1 cellular context compared by ENCODE assay signal in the genomic region with DNA sequence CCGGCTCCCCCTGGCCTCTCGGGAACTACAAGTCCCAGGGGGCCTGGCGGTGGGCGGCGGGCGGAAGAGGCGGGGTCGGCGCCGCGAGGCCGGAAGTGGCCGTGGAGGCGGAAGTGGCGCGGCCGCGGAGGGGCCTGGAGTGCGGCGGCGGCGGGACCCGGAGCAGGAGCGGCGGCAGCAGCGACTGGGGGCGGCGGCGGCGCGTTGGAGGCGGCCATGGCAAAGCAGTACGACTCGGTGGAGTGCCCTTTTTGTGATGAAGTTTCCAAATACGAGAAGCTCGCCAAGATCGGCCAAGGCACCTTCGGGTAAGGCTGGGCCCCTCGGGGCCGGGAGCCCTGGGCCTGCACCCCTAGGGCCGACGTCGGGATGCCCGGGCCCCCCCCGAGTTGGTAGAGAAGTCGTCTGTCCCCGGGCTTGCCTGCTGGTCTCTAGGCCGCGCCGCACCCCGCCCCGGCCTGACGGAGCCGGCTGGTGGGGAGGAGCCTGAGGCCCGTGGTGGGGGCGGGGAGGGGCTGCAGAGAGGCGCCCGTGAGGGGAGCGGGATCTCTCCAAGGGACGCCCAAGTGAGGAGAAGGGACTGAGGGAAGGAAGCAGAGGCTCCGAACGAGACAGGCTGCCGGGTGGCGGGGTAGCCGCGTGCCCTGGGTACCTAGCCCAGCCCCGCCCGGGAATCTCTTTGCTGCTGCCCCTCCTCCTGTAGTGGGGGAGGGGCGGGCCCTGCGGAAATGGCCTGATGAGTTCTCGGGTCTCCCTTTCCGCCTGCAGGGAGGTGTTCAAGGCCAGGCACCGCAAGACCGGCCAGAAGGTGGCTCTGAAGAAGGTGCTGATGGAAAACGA.
TF ChIP-seq lines count a peak whose summit lies in the region.

TSS of gene CDK9 (plus strand) at position 102 of the 840 bp plus-strand sequence. CDS start at position 217, 115 bp downstream.

TF ChIP-seq in HEK293, 187 proteins besides CTCF, POLR2A, EP300 and RAD21 (continued from another document and continues in another):
- TF ChIP-seq TRIM28 (IDR thresholded peaks at IDR 0.05; ENCODE audit: borderline replicate concordance, low read length) = no peak
- TF ChIP-seq ZNF239 (tag by site-specific recombination; IDR thresholded peaks at IDR 0.05) = no peak
- TF ChIP-seq ZNF610 (tag by site-specific recombination; IDR thresholded peaks at IDR 0.05; ENCODE audit: borderline replicate concordance) = peak; percentile 81; the same call in 1 of the 2 replicates
- TF ChIP-seq ZBTB26 (tag by site-specific recombination; optimal IDR thresholded peaks at IDR 0.05) = peak; percentile 68
- TF ChIP-seq ZNF398 (tag by site-specific recombination; IDR thresholded peaks at IDR 0.05) = peak; percentile 72
- no peak for TF ChIP-seq ZNF510 (tag by site-specific recombination; IDR thresholded peaks at IDR 0.05; ENCODE audit: insufficient replicate concordance)
- no peak for TF ChIP-seq ZNF707 (tag by site-specific recombination; IDR thresholded peaks at IDR 0.05)
- no peak for TF ChIP-seq ZNF747 (tag by site-specific recombination; IDR thresholded peaks at IDR 0.05)
- TF ChIP-seq KLF16 (tag by site-specific recombination; IDR thresholded peaks at IDR 0.05) = peak; percentile 46
- TF ChIP-seq, protein P1, sequence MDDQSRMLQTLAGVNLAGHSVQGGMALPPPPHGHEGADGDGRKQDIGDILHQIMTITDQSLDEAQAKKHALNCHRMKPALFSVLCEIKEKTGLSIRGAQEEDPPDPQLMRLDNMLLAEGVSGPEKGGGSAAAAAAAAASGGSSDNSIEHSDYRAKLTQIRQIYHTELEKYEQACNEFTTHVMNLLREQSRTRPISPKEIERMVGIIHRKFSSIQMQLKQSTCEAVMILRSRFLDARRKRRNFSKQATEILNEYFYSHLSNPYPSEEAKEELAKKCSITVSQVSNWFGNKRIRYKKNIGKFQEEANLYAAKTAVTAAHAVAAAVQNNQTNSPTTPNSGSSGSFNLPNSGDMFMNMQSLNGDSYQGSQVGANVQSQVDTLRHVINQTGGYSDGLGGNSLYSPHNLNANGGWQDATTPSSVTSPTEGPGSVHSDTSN (CRISPR knock-in tag; IDR thresholded peaks at IDR 0.05) = peak; percentile 59
- peak; percentile 96 for TF ChIP-seq PRDM10 (tag by site-specific recombination; IDR thresholded peaks at IDR 0.05)
- no peak for TF ChIP-seq ZNF248 (tag by site-specific recombination; IDR thresholded peaks at IDR 0.05)
- peak; percentile 60; the same call in 1 of the 2 replicates for TF ChIP-seq SP7 (tag by site-specific recombination; IDR thresholded peaks at IDR 0.05)
- TF ChIP-seq, protein P2, sequence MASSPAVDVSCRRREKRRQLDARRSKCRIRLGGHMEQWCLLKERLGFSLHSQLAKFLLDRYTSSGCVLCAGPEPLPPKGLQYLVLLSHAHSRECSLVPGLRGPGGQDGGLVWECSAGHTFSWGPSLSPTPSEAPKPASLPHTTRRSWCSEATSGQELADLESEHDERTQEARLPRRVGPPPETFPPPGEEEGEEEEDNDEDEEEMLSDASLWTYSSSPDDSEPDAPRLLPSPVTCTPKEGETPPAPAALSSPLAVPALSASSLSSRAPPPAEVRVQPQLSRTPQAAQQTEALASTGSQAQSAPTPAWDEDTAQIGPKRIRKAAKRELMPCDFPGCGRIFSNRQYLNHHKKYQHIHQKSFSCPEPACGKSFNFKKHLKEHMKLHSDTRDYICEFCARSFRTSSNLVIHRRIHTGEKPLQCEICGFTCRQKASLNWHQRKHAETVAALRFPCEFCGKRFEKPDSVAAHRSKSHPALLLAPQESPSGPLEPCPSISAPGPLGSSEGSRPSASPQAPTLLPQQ (tag by site-specific recombination; IDR thresholded peaks at IDR 0.05) = 0 out of 2 replicates have a peak, but pooled peaks have one; percentile 19
- TF ChIP-seq ZNF449 (tag by site-specific recombination; IDR thresholded peaks at IDR 0.05) = no peak
- TF ChIP-seq ZNF404 (tag by site-specific recombination; IDR thresholded peaks at IDR 0.05) = no peak
- TF ChIP-seq ZBTB8A (tag by site-specific recombination; IDR thresholded peaks at IDR 0.05) = peak; percentile 85
- TF ChIP-seq SP3 (tag by site-specific recombination; IDR thresholded peaks at IDR 0.05) = peak; percentile 79
- no peak; the same call in 1 of the 2 replicates for TF ChIP-seq ELK4 (IDR thresholded peaks at IDR 0.05; ENCODE audit: borderline replicate concordance, low read depth, low read length)
- TF ChIP-seq HOXD13 (CRISPR knock-in tag; IDR thresholded peaks at IDR 0.05; ENCODE audit: borderline replicate concordance) = no peak
- no peak for TF ChIP-seq ZNF350 (tag by site-specific recombination; IDR thresholded peaks at IDR 0.05)
- no peak for TF ChIP-seq ZBTB49 (tag by site-specific recombination; IDR thresholded peaks at IDR 0.05; ENCODE audit: low read depth)
- TF ChIP-seq KLF10 (tag by site-specific recombination; IDR thresholded peaks at IDR 0.05) = peak; percentile 50; the same call in 1 of the 2 replicates
- no peak for TF ChIP-seq ZNF132 (tag by site-specific recombination; IDR thresholded peaks at IDR 0.05; ENCODE audit: borderline replicate concordance)
- TF ChIP-seq PRDM2 (tag by site-specific recombination; IDR thresholded peaks at IDR 0.05; ENCODE audit: borderline replicate concordance) = no peak
- no peak for TF ChIP-seq ZNF658 (tag by site-specific recombination; IDR thresholded peaks at IDR 0.05)
- no peak for TF ChIP-seq ZNF416 (tag by site-specific recombination; IDR thresholded peaks at IDR 0.05)
- TF ChIP-seq ZNF341 (tag by site-specific recombination; IDR thresholded peaks at IDR 0.05; ENCODE audit: low read depth) = peak; percentile 87
- TF ChIP-seq ZNF560 (tag by site-specific recombination; IDR thresholded peaks at IDR 0.05; ENCODE audit: borderline replicate concordance) = no peak
- TF ChIP-seq ZBTB20 (tag by site-specific recombination; IDR thresholded peaks at IDR 0.05) = peak; percentile 88
